Comparison of ENCODE assay signal across 12 cellular contexts in the genomic region with DNA sequence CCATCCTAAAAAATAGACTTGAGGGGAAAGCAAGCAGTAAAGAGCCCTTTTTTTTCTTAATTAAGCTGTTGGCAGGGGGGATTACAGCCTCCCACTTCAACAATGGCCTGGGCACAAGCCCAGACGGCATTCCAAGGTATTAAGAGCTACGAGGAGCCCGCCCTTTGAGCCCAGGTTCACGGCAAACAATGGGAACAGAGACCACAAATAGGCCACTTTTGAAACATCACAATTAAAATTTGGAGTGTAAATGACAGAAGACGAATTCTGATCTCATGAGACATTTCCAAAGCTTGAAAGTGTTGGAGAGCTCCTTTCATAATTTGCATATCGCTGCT. TPM values are rescaled to one million over a fixed set of nuclear protein-coding genes. Genes with fewer than 3 reads are reported as not detected.
DNase-seq lines count a peak whose midpoint lies in the region; TF ChIP-seq lines count a peak whose summit lies in the region.
"Had no signal": no experiment of that assay in that cellular context is flagged by ENCODE, and none has a peak within 500 bp of the region (broad histone marks: within the 10 kb centered on the region; RNA-seq: fewer than 3 reads in every experiment).

No MANE protein-coding gene starts in this region.

- H3K36me3 ChIP-seq in endodermal cell (ENCODE audit: control insufficient read depth, insufficient read depth, low read length), result peaks cover 13% of the 10 kb centered on the region
- H3K36me3 ChIP-seq in suprapubic skin, result no peaks in the 10 kb centered on the region

- no peak for TF ChIP-seq EP300 in suprapubic skin (IDR thresholded peaks at IDR 0.05)

- H3K9me3 Mint-ChIP-seq in activated naive CD4-positive, alpha-beta T cell treated with anti-CD3 and anti-CD28 coated beads for 36 hours, result no peaks in the 10 kb centered on the region
- no peaks in the 10 kb centered on the region for H3K9me3 Mint-ChIP-seq in endodermal cell

- no peak for TF ChIP-seq POLR2A in suprapubic skin (IDR thresholded peaks at IDR 0.05)

- peaks cover 84% of the 10 kb centered on the region for H3K4me1 Mint-ChIP-seq in activated naive CD4-positive, alpha-beta T cell treated with anti-CD3 and anti-CD28 coated beads for 36 hours (ENCODE audit: low read depth)
- H3K4me1 Mint-ChIP-seq in endodermal cell, result peaks cover 68% of the 10 kb centered on the region

- H3K27me3 Mint-ChIP-seq in activated naive CD4-positive, alpha-beta T cell treated with anti-CD3 and anti-CD28 coated beads for 36 hours (ENCODE audit: low read depth), result no peaks in the 10 kb centered on the region
- H3K27me3 Mint-ChIP-seq in endodermal cell (ENCODE audit: insufficient read depth), result no peaks in the 10 kb centered on the region

- POLR2A ChIA-PET in RWPE1 (lab: Yijun Ruan, JAX; ENCODE audit: low non-redundant PET), result no interaction called here

- no peak for DNase-seq in activated naive CD4-positive, alpha-beta T cell treated with anti-CD3 and anti-CD28 coated beads for 36 hours
- DNase-seq in activated naive CD4-positive, alpha-beta T cell treated with Interleukin-2 at 50 U/mL for 16 hours, result no peak
- no peak for DNase-seq in RWPE1 (ENCODE audit: low spot score)
- DNase-seq in endodermal cell, result peak; percentile 53
- DNase-seq in suprapubic skin (ENCODE audit: low spot score in 2 of 2), result no peak
- DNase-seq in foreskin melanocyte, result no peak
- DNase-seq in pons (ENCODE audit: low spot score), result no peak
- DNase-seq in HT-29 (ENCODE audit: low spot score), result no peak
- DNase-seq: aorta, NCI-H510A, T1000 had no signal

- H3K9me3 ChIP-seq in endodermal cell (ENCODE audit: control insufficient read depth, low read length), result no peaks in the 10 kb centered on the region
- H3K9me3 ChIP-seq in suprapubic skin, result no peaks in the 10 kb centered on the region

- H3K27me3 ChIP-seq in endodermal cell (ENCODE audit: control insufficient read depth, insufficient read depth, low read length, poor library complexity, severe bottlenecking), result no peaks in the 10 kb centered on the region
- H3K27me3 ChIP-seq in suprapubic skin, result no peaks in the 10 kb centered on the region

- CTCF ChIA-PET in activated naive CD4-positive, alpha-beta T cell treated with anti-CD3 and anti-CD28 coated beads for 36 hours (lab: Charles Lee), result interaction anchor here (0.7 to 1.5 kb wide), 4 partner anchors 24 to 234 kb away, joined by 3 to 6 read pairs (median 4); no protein-coding TSS in a partner anchor
- CTCF ChIA-PET in RWPE1 (lab: Yijun Ruan, JAX), result interaction anchor here (0.6 kb wide), 1 partner anchor 406 kb away, joined by 3 read pairs; no protein-coding TSS in a partner anchor

- H3K36me3 Mint-ChIP-seq in activated naive CD4-positive, alpha-beta T cell treated with anti-CD3 and anti-CD28 coated beads for 36 hours (ENCODE audit: low read depth), result peaks cover 12% of the 10 kb centered on the region
- peaks cover 1% of the 10 kb centered on the region for H3K36me3 Mint-ChIP-seq in endodermal cell (ENCODE audit: low read depth)

- H3K27ac ChIP-seq in RWPE1 (peak overlapping the region; percentile 76), endodermal cell (ENCODE audit: low read depth, low read length) (no peak overlapping the region), suprapubic skin (peak overlapping the region; percentile 33)

- WGBS in endodermal cell (ENCODE audit: insufficient coverage in 1 of 2, insufficient read length in 1 of 2), 2 experiments, result 62 to 77% methylated on average over 5 to 6 of the region's 6 CpGs
- 47% methylated on average over 6 of the region's 6 CpGs for WGBS in suprapubic skin

- H3K9ac ChIP-seq in endodermal cell (ENCODE audit: extremely low read depth, low read length, poor library complexity, severe bottlenecking), result no peak overlapping the region

- H3K4me3 ChIP-seq in endodermal cell (ENCODE audit: low read length), result no peak overlapping the region
- no peak overlapping the region for H3K4me3 ChIP-seq in suprapubic skin
- H3K4me3 ChIP-seq: lung had no signal

- H3K4me1 ChIP-seq in endodermal cell (ENCODE audit: control insufficient read depth, insufficient read depth, low read length) (peaks cover 18% of the 10 kb centered on the region), suprapubic skin (peaks cover 80% of the 10 kb centered on the region)

- intact Hi-C loops in activated naive CD4-positive, alpha-beta T cell treated with anti-CD3 and anti-CD28 coated beads for 36 hours (cut with micrococcal nuclease), result loop anchor here (1.0 to 5.0 kb wide), 5 partner anchors 14 to 646 kb away; no protein-coding TSS in a partner anchor

- no peak overlapping the region for H3K4me3 Mint-ChIP-seq in activated naive CD4-positive, alpha-beta T cell treated with anti-CD3 and anti-CD28 coated beads for 36 hours
- H3K4me3 Mint-ChIP-seq in endodermal cell, result peak overlapping the region; percentile 24

- no peak for TF ChIP-seq CTCF in RWPE1 (conservative IDR thresholded peaks at IDR 0.05; ENCODE audit: low read depth)
- no peak for TF ChIP-seq CTCF in endodermal cell (conservative IDR thresholded peaks at IDR 0.05)
- TF ChIP-seq CTCF in suprapubic skin (IDR thresholded peaks at IDR 0.05), result no peak

- H3K27ac Mint-ChIP-seq in activated naive CD4-positive, alpha-beta T cell treated with anti-CD3 and anti-CD28 coated beads for 36 hours, result peak overlapping the region; percentile 76
- peak overlapping the region; percentile 82 for H3K27ac Mint-ChIP-seq in endodermal cell

RNA-seq across cellular contexts. Expression of a gene that starts 8.9 kb away (rescaled TPM):
- 10 to 100 TPM; 19.5 to 21.8 TPM for total RNA-seq in activated naive CD4-positive, alpha-beta T cell treated with anti-CD3 and anti-CD28 coated beads for 36 hours
- total RNA-seq in endodermal cell, result 10 to 100 TPM; 33.3 to 39.9 TPM
- polyA plus RNA-seq in endodermal cell (2013, experiment 1 of 2), result 29.5 TPM
- 29.7 TPM for polyA plus RNA-seq in endodermal cell (2013, experiment 2 of 2)
- 10 to 100 TPM; 29.7 to 39.6 (median 30.5) TPM for total RNA-seq in suprapubic skin
- total RNA-seq in HT-29 (2014; rRNA removed; shearing (Covaris generic)), result 6.9 and 7.4 TPM in 2 replicates

RNA-seq across cellular contexts. Expression of a gene that starts 34.3 kb away (rescaled TPM):
- total RNA-seq in activated naive CD4-positive, alpha-beta T cell treated with anti-CD3 and anti-CD28 coated beads for 36 hours, result 10 to 100 TPM; 13.1 to 15.3 TPM
- total RNA-seq in endodermal cell (10 to 100 TPM; 56.1 to 60.5 TPM), suprapubic skin (10 to 100 TPM; 39.8 to 88.3 (median 50.2) TPM)
- polyA plus RNA-seq in endodermal cell (2013, experiment 1 of 2), result 63.3 TPM
- polyA plus RNA-seq in endodermal cell (2013, experiment 2 of 2), result 61.3 TPM
- total RNA-seq in HT-29 (2014; rRNA removed; shearing (Covaris generic)), result 56.6 and 67.1 TPM in 2 replicates

RNA-seq across cellular contexts. Expression of a gene that starts 52.1 kb away (rescaled TPM):
- 100 to 1,000 TPM; 205 to 212 TPM for total RNA-seq in activated naive CD4-positive, alpha-beta T cell treated with anti-CD3 and anti-CD28 coated beads for 36 hours
- total RNA-seq in endodermal cell, result 100 to 1,000 TPM; 111 to 140 TPM
- 123 TPM for polyA plus RNA-seq in endodermal cell (2013, experiment 1 of 2)
- 111 TPM for polyA plus RNA-seq in endodermal cell (2013, experiment 2 of 2)
- 100 to 1,000 TPM in 1 of 4 donors, 10 to 100 TPM in 3; 43.1 to 122 (median 48.2) TPM for total RNA-seq in suprapubic skin
- total RNA-seq in HT-29 (2014; rRNA removed; shearing (Covaris generic)), result 57.3 and 63.0 TPM in 2 replicates
